Comparison of ENCODE assay signal across 8 cellular contexts in genomic region chr6:72218125-72218524, GRCh38.
DNase-seq lines count a peak whose midpoint lies in the region; ATAC-seq lines count a peak whose summit lies in the region.

No MANE protein-coding gene starts in this region.

- H3K4me3 Mint-ChIP-seq in stimulated activated naive CD8-positive, alpha-beta T cell treated with anti-CD3 and anti-CD28 coated beads, Interleukin-15, amount 100 ng/mL, for 72 hours: no peak overlapping the region

- no peaks in the 10 kb centered on the region for H3K36me3 ChIP-seq in H7 (replicated peaks; ENCODE audit: control insufficient read depth, insufficient read depth, low read length)

- ATAC-seq in stimulated activated naive CD8-positive, alpha-beta T cell treated with anti-CD3 and anti-CD28 coated beads, Interleukin-15, amount 100 ng/mL, for 72 hours: no peak
- ATAC-seq in HG02970 (IDR thresholded peaks at IDR 0.05; ENCODE audit: low FRiP score, unreplicated experiment): no peak

- no peaks in the 10 kb centered on the region for H3K27me3 ChIP-seq in H7 (ENCODE audit: control insufficient read depth, insufficient read depth, low read length)

- H3K4me1 Mint-ChIP-seq in stimulated activated naive CD8-positive, alpha-beta T cell treated with anti-CD3 and anti-CD28 coated beads, Interleukin-15, amount 100 ng/mL, for 72 hours: no peaks in the 10 kb centered on the region

- no peak overlapping the region for H3K4me3 ChIP-seq in H7 (ENCODE audit: insufficient read depth, low read depth, low read length)

- intact Hi-C loops in posterior cingulate gyrus (cut with DNase I): no loop called here

- H3K27me3 Mint-ChIP-seq in stimulated activated naive CD8-positive, alpha-beta T cell treated with anti-CD3 and anti-CD28 coated beads, Interleukin-15, amount 100 ng/mL, for 72 hours: no peaks in the 10 kb centered on the region

- DNase-seq in NCI-H146 (lab: John Stamatoyannopoulos, UW): peak; percentile 1
- no peak for DNase-seq in NCI-H146 treated with DMSO at 0.1 percent for 48 hours (lab: John Stamatoyannopoulos, UW; ENCODE audit: unreplicated experiment)
- peak; percentile 38 for DNase-seq in H7
- peak; percentile 41 for DNase-seq in NCI-H2227 (lab: John Stamatoyannopoulos, UW; ENCODE audit: unreplicated experiment)
- peak; percentile 72 for DNase-seq in ecto neural progenitor cell (ENCODE audit: low spot score)
- peak in 8 of 10 donors; percentile 27 to 88 (median 41) for DNase-seq in posterior cingulate gyrus
- no peak for DNase-seq in stimulated activated naive CD8-positive, alpha-beta T cell treated with anti-CD3 and anti-CD28 coated beads, Interleukin-15, amount 100 ng/mL, for 72 hours

- H3K9me3 Mint-ChIP-seq in stimulated activated naive CD8-positive, alpha-beta T cell treated with anti-CD3 and anti-CD28 coated beads, Interleukin-15, amount 100 ng/mL, for 72 hours: no peaks in the 10 kb centered on the region

- H3K27ac Mint-ChIP-seq in stimulated activated naive CD8-positive, alpha-beta T cell treated with anti-CD3 and anti-CD28 coated beads, Interleukin-15, amount 100 ng/mL, for 72 hours: no peak overlapping the region

Comparison
In these comparisons a context has a peak if more than half of its experiments do, and no peak if none do; other contexts are left out.
1. DNase-seq: peak in NCI-H146 (single experiment), H7 (single experiment), NCI-H2227 (single experiment), ecto neural progenitor cell (single experiment) and posterior cingulate gyrus (8 of 10); none in NCI-H146 treated with DMSO at 0.1 percent for 48 hours (single experiment) and stimulated activated naive CD8-positive, alpha-beta T cell treated with anti-CD3 and anti-CD28 coated beads, Interleukin-15, amount 100 ng/mL, for 72 hours (0 of 2).